Comparison of ENCODE assay signal across 1 cellular context in the genomic region with DNA sequence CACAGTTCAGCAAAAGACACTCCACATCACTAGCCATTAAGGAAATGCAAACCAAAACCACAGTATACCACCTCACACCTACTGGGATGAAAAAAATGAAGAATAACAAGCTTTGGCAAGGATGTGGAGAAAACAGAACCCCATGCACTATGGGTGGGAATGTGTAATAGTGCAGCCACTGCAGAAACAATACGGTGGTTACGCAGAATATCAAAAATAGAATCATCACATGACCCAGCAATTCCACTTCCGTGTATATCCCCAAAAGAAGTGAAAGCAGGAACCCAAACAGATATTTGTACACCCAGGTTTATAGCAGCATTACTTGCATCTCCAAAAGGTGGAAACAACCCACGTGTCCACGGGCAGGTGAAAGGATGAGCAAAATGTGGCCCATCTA.
TF ChIP-seq lines count a peak whose summit lies in the region.

No MANE protein-coding gene starts in this region.

TF ChIP-seq in K562, 482 proteins besides CTCF, POLR2A, EP300 and RAD21:
- no peak for TF ChIP-seq L3MBTL2 (IDR thresholded peaks at IDR 0.05)
- TF ChIP-seq AFF1 (IDR thresholded peaks at IDR 0.05; ENCODE audit: low read depth in 1 of 2, partially characterized antibody in 2 of 2): no peak
- peak; percentile 9; the same call in 1 of the 2 replicates for TF ChIP-seq TFE3 (CRISPR knock-in tag; IDR thresholded peaks at IDR 0.05)
- TF ChIP-seq EGR1 (conservative IDR thresholded peaks at IDR 0.05): no peak
